Comparison of ENCODE assay signal across 19 cellular contexts in genomic region chrX:7334253-7334935, GRCh38.
DNase-seq lines count a peak whose midpoint lies in the region; ATAC-seq, FAIRE-seq and TF ChIP-seq lines count a peak whose summit lies in the region.
"Had no signal": no experiment of that assay in that cellular context is flagged by ENCODE, and none has a peak within 500 bp of the region (broad histone marks: within the 10 kb centered on the region; RNA-seq: fewer than 3 reads in every experiment).

No MANE protein-coding gene starts in this region.

- no peak for ATAC-seq in HG02623 (IDR thresholded peaks at IDR 0.05; ENCODE audit: unreplicated experiment)
- ATAC-seq in GM21576 (IDR thresholded peaks at IDR 0.05; ENCODE audit: unreplicated experiment): no peak
- ATAC-seq: stimulated activated effector memory CD8-positive, alpha-beta T cell treated with anti-CD3 and anti-CD28 coated beads, Interleukin-12 subunit alpha, Interleukin-12 subunit beta, amount 100 ng/mL, for 72 hours had no signal

- no peak for FAIRE-seq in bronchial epithelial cell (lab: Jason Lieb, UNC)

- no peaks in the 10 kb centered on the region for H3K27me3 ChIP-seq in bronchial epithelial cell (ENCODE audit: control insufficient read depth, insufficient read depth, low read length)
- H3K27me3 ChIP-seq: spleen, thyroid gland had no signal

- peak; percentile 94 for DNase-seq in EH (ENCODE audit: low read depth)
- DNase-seq in LHCN-M2 (ENCODE audit: low read depth): peak; percentile 78
- DNase-seq in bronchial epithelial cell (ENCODE audit: low read depth): peak; percentile 0
- peak; percentile 22 for DNase-seq in non-pigmented ciliary epithelial cell (ENCODE audit: low read depth)
- DNase-seq in NCI-H2227 treated with DMSO at 0.1 percent for 48 hours (lab: John Stamatoyannopoulos, UW): no peak
- no peak for DNase-seq in GF-D8 (lab: John Stamatoyannopoulos, UW)
- DNase-seq: activated CD4-positive, alpha-beta T cell treated with anti-CD3 and anti-CD28 coated beads, Interleukin-2, amount 50 U/mL, for 1 hour; activated naive CD4-positive, alpha-beta T cell treated with anti-CD3 and anti-CD28 coated beads, Interleukin-2, amount 10 ng/mL, durations not matched to agents 7 days and 5 days; activated T-cell treated with anti-CD3 and anti-CD28 coated beads for 4 hours; C1 segment of cervical spinal cord; DMS53; endodermal cell; NCI-H187; NCI-H510A treated with DMSO at 0.1 percent for 48 hours; spleen; thyroid gland had no signal

- H3K36me3 ChIP-seq in bronchial epithelial cell (ENCODE audit: control insufficient read depth, insufficient read depth, low read length): no peaks in the 10 kb centered on the region
- H3K36me3 ChIP-seq: thyroid gland had no signal

- no peak for TF ChIP-seq CTCF in bronchial epithelial cell (IDR thresholded peaks at IDR 0.05; ENCODE audit: insufficient read depth, low read length, severe bottlenecking)

- no peak overlapping the region for H3K4me3 ChIP-seq in bronchial epithelial cell (ENCODE audit: low read depth, low read length)
- H3K4me3 ChIP-seq: spleen, thyroid gland had no signal

Comparison
In these comparisons a context has a peak if more than half of its experiments do, and no peak if none do; other contexts are left out.
1. DNase-seq: peak in EH (single experiment), LHCN-M2 (single experiment), bronchial epithelial cell (single experiment) and non-pigmented ciliary epithelial cell (single experiment); none in NCI-H2227 treated with DMSO at 0.1 percent for 48 hours (single experiment) and GF-D8 (single experiment).